In genomic region chr12:26150737-26151450, GRCh38 we compare ENCODE assay signal across 16 cellular contexts. TPM values are rescaled to one million over a fixed set of nuclear protein-coding genes. Genes with fewer than 3 reads are reported as not detected.
DNase-seq lines count a peak whose midpoint lies in the region; ATAC-seq, FAIRE-seq and TF ChIP-seq lines count a peak whose summit lies in the region.
"Had no signal": no experiment of that assay in that cellular context is flagged by ENCODE, and none has a peak within 500 bp of the region (broad histone marks: within the 10 kb centered on the region; RNA-seq: fewer than 3 reads in every experiment).

No MANE protein-coding gene starts in this region.

- 24% methylated on average over 2 of the region's 2 CpGs for WGBS in SK-N-SH (ENCODE audit: low lambda C conversion rate)

- H2AFZ ChIP-seq in SK-N-SH (ENCODE audit: low read depth), result peak overlapping the region; percentile 61; the same call in 1 of the 2 replicates

- H3K36me3 Mint-ChIP-seq in osteocyte (ENCODE audit: unreplicated experiment), result no peaks in the 10 kb centered on the region
- H3K36me3 Mint-ChIP-seq: activated naive CD4-positive, alpha-beta T cell treated with anti-CD3 and anti-CD28 coated beads, Interleukin-2, amount 50 U/mL, for 24 hours; naive thymus-derived CD8-positive, alpha-beta T cell had no signal

- no peak for TF ChIP-seq CTCF in SK-N-SH (IDR thresholded peaks at IDR 0.05)
- no peak for TF ChIP-seq CTCF in fibroblast of mammary gland (conservative IDR thresholded peaks at IDR 0.05; ENCODE audit: control insufficient read depth, insufficient read depth, low read depth, low read length)
- no peak for TF ChIP-seq CTCF in osteocyte (IDR thresholded peaks at IDR 0.05)
- TF ChIP-seq CTCF in GM10266 (IDR thresholded peaks at IDR 0.05; ENCODE audit: control insufficient read depth, insufficient read depth, low read depth, missing control alignments), result no peak

- no peak for ATAC-seq in GM21447 (IDR thresholded peaks at IDR 0.05; ENCODE audit: unreplicated experiment)
- ATAC-seq: GM23338; naive thymus-derived CD8-positive, alpha-beta T cell had no signal

- DNase-seq in COLO829 (ENCODE audit: low spot score) (peak; percentile 16), SK-N-SH (no peak), fibroblast of mammary gland (ENCODE audit: low read depth) (peak; percentile 77), osteocyte (ENCODE audit: extremely low spot score, unreplicated experiment) (no peak), GM10266 (ENCODE audit: extremely low spot score) (no peak), RCC 7860 (ENCODE audit: low spot score) (no peak), HK-2 (ENCODE audit: unreplicated experiment) (no peak)
- DNase-seq: activated CD4-positive, alpha-beta memory T cell treated with anti-CD3 and anti-CD28 coated beads, Interleukin-2, amount 10 ng/mL, durations not matched to agents 7 days and 5 days; CD4-positive, alpha-beta T cell; naive thymus-derived CD8-positive, alpha-beta T cell; NCI-H187 treated with DMSO at 0.1 percent for 48 hours had no signal

- H3F3A ChIP-seq in SK-N-SH (replicated peaks; ENCODE audit: insufficient read depth), result peaks cover 29% of the 10 kb centered on the region

- H3K9ac ChIP-seq in SK-N-SH, result peak overlapping the region; percentile 31; the same call in 1 of the 2 replicates

- H3K4me1 Mint-ChIP-seq in osteocyte (ENCODE audit: unreplicated experiment), result peaks cover 41% of the 10 kb centered on the region
- H3K4me1 Mint-ChIP-seq: activated CD4-positive, alpha-beta memory T cell treated with anti-CD3 and anti-CD28 coated beads, Interleukin-2, amount 10 ng/mL, durations not matched to agents 7 days and 5 days; activated naive CD4-positive, alpha-beta T cell treated with anti-CD3 and anti-CD28 coated beads, Interleukin-2, amount 50 U/mL, for 24 hours had no signal

- H3K4me3 Mint-ChIP-seq in osteocyte (ENCODE audit: unreplicated experiment), result no peak overlapping the region
- H3K4me3 Mint-ChIP-seq: activated CD4-positive, alpha-beta memory T cell treated with anti-CD3 and anti-CD28 coated beads, Interleukin-2, amount 10 ng/mL, durations not matched to agents 7 days and 5 days; activated naive CD4-positive, alpha-beta T cell treated with anti-CD3 and anti-CD28 coated beads, Interleukin-2, amount 50 U/mL, for 24 hours; CD4-positive, alpha-beta T cell; GM23338; naive thymus-derived CD8-positive, alpha-beta T cell; T-helper 1 cell treated with Interleukin-12 subunit alpha and Interleukin-12 subunit beta and Interleukin-4 antibody, amounts not matched to agents 30 μg/mL and 1 μg/mL, for 36 hours had no signal

- no peaks in the 10 kb centered on the region for H3K9me2 ChIP-seq in SK-N-SH

- no peak for TF ChIP-seq RAD21 in SK-N-SH (IDR thresholded peaks at IDR 0.05; ENCODE audit: low read length)

- peak overlapping the region; percentile 67 to 93; a peak in 3 of 4 replicates for H3K27ac ChIP-seq in SK-N-SH (ENCODE audit: low read depth in 2 of 2, low read length in 1 of 2)

- H3K27me3 Mint-ChIP-seq in osteocyte (ENCODE audit: unreplicated experiment), result no peaks in the 10 kb centered on the region

- peak overlapping the region; percentile 36 for H3K4me2 ChIP-seq in SK-N-SH
- H3K4me2 ChIP-seq: GM23338 had no signal

- TF ChIP-seq EP300 in SK-N-SH (IDR thresholded peaks at IDR 0.05; ENCODE audit: borderline replicate concordance in 1 of 2, low read depth in 1 of 2, low read length in 1 of 2), result no peak

- peak overlapping the region; percentile 63 for H3K27ac Mint-ChIP-seq in osteocyte (ENCODE audit: unreplicated experiment)
- H3K27ac Mint-ChIP-seq: activated CD4-positive, alpha-beta memory T cell treated with anti-CD3 and anti-CD28 coated beads, Interleukin-2, amount 10 ng/mL, durations not matched to agents 7 days and 5 days; activated naive CD4-positive, alpha-beta T cell treated with anti-CD3 and anti-CD28 coated beads, Interleukin-2, amount 50 U/mL, for 24 hours; CD4-positive, alpha-beta T cell; GM23338; naive thymus-derived CD8-positive, alpha-beta T cell; T-helper 1 cell treated with Interleukin-12 subunit alpha and Interleukin-12 subunit beta and Interleukin-4 antibody, amounts not matched to agents 30 μg/mL and 1 μg/mL, for 36 hours had no signal

- no peaks in the 10 kb centered on the region for H3K27me3 ChIP-seq in SK-N-SH (ENCODE audit: insufficient read depth)

- no peaks in the 10 kb centered on the region for H4K20me1 ChIP-seq in SK-N-SH (ENCODE audit: insufficient read depth)

- H3K79me2 ChIP-seq in SK-N-SH (ENCODE audit: insufficient read depth), result no peaks in the 10 kb centered on the region

- no peaks in the 10 kb centered on the region for H3K36me3 ChIP-seq in SK-N-SH (replicated peaks in 1 of 2; ENCODE audit: control insufficient read depth in 1 of 2, insufficient read depth in 2 of 2, low read length in 1 of 2)

- no peak for FAIRE-seq in RCC 7860 (lab: Jason Lieb, UNC)
- FAIRE-seq: small intestine had no signal

- H3K4me3 ChIP-seq in SK-N-SH (ENCODE audit: low read depth in 2 of 2, low read length in 1 of 2) (no peak overlapping the region), fibroblast of mammary gland (ENCODE audit: control insufficient read depth, low read depth, low read length) (no peak overlapping the region)
- H3K4me3 ChIP-seq: GM23338 had no signal

- CTCF ChIA-PET in SK-N-SH (lab: Yijun Ruan, JAX), result interaction anchor here (0.7 kb wide), 2 partner anchors 463 to 614 kb away, joined by 4 to 5 read pairs; no protein-coding TSS in a partner anchor

- no peaks in the 10 kb centered on the region for H3K9me3 ChIP-seq in SK-N-SH

- H3K9me3 Mint-ChIP-seq in osteocyte (ENCODE audit: unreplicated experiment), result no peaks in the 10 kb centered on the region
- H3K9me3 Mint-ChIP-seq: activated CD4-positive, alpha-beta memory T cell treated with anti-CD3 and anti-CD28 coated beads, Interleukin-2, amount 10 ng/mL, durations not matched to agents 7 days and 5 days; activated naive CD4-positive, alpha-beta T cell treated with anti-CD3 and anti-CD28 coated beads, Interleukin-2, amount 50 U/mL, for 24 hours; CD4-positive, alpha-beta T cell; GM23338; naive thymus-derived CD8-positive, alpha-beta T cell; T-helper 1 cell treated with Interleukin-12 subunit alpha and Interleukin-12 subunit beta and Interleukin-4 antibody, amounts not matched to agents 30 μg/mL and 1 μg/mL, for 36 hours had no signal

- H3K4me1 ChIP-seq in SK-N-SH (ENCODE audit: control insufficient read depth in 1 of 2, insufficient read depth in 2 of 2, low read depth in 1 of 2, low read length in 1 of 2), result peaks cover 2 to 25% of the 10 kb centered on the region in 2 experiments

- POLR2A ChIA-PET in SK-N-SH (lab: Yijun Ruan, JAX), result no interaction called here

TF ChIP-seq in SK-N-SH, 30 proteins besides CTCF, POLR2A, EP300 and RAD21 (continues in another document):
- TF ChIP-seq NRF1 (IDR thresholded peaks at IDR 0.05; ENCODE audit: low read depth, low read length), result no peak
- peak; percentile 27; the same call in 1 of the 2 replicates for TF ChIP-seq NFIC (IDR thresholded peaks at IDR 0.05; ENCODE audit: borderline replicate concordance)
- TF ChIP-seq YY1 (IDR thresholded peaks at IDR 0.05; ENCODE audit: low read depth), result no peak
- TF ChIP-seq USF2 (IDR thresholded peaks at IDR 0.05; ENCODE audit: borderline replicate concordance, low read depth, low read length), result no peak
- no peak for TF ChIP-seq RXRA (IDR thresholded peaks at IDR 0.05; ENCODE audit: borderline replicate concordance, low read depth)
- no peak for TF ChIP-seq MXI1 (IDR thresholded peaks at IDR 0.05; ENCODE audit: low read depth, low read length)
- TF ChIP-seq PBX3 (IDR thresholded peaks at IDR 0.05), result no peak
- TF ChIP-seq SIN3A (IDR thresholded peaks at IDR 0.05; ENCODE audit: borderline replicate concordance, low read depth, low read length), result no peak
- no peak for TF ChIP-seq GATA2 (CRISPR knock-in tag; IDR thresholded peaks at IDR 0.05)
- TF ChIP-seq TEAD4 (IDR thresholded peaks at IDR 0.05; ENCODE audit: borderline replicate concordance, insufficient read depth), result 0 out of 2 replicates have a peak, but pooled peaks have one; percentile 24
- TF ChIP-seq MAX (IDR thresholded peaks at IDR 0.05; ENCODE audit: low read depth), result no peak

RNA-seq across cellular contexts. Expression of gene BHLHE41, which starts 26.1 kb away (rescaled TPM):
- 12.8 and 16.1 TPM in 2 replicates for polyA plus RNA-seq in SK-N-SH (2012; rRNA removed)
- 11.9 and 14.0 TPM in 2 replicates for polyA plus RNA-seq in SK-N-SH (2012; cell fraction: cytosol; rRNA removed)
- polyA plus RNA-seq in SK-N-SH (2012; cell fraction: nucleus; rRNA removed), result 58.3 and 79.5 TPM in 2 replicates
- total RNA-seq in osteocyte, result 1.1 and 1.4 TPM in 2 replicates
- total RNA-seq: activated CD4-positive, alpha-beta memory T cell treated with anti-CD3 and anti-CD28 coated beads, Interleukin-2, amount 10 ng/mL, durations not matched to agents 7 days and 5 days; CD4-positive, alpha-beta T cell had no signal

RNA-seq across cellular contexts. Expression of gene SSPN, which starts 44.5 kb away (rescaled TPM):
- 5.9 and 11.7 TPM in 2 replicates for polyA plus RNA-seq in SK-N-SH (2012; rRNA removed)
- polyA plus RNA-seq in SK-N-SH (2012; cell fraction: cytosol; rRNA removed), result 7.9 and 9.7 TPM in 2 replicates
- polyA plus RNA-seq in SK-N-SH (2012; cell fraction: nucleus; rRNA removed), result 5.4 and 7.4 TPM in 2 replicates
- 19.2 and 23.3 TPM in 2 replicates for total RNA-seq in osteocyte
- total RNA-seq: activated CD4-positive, alpha-beta memory T cell treated with anti-CD3 and anti-CD28 coated beads, Interleukin-2, amount 10 ng/mL, durations not matched to agents 7 days and 5 days; CD4-positive, alpha-beta T cell had no signal
- polyA plus RNA-seq: naive thymus-derived CD8-positive, alpha-beta T cell had no signal

Comparison
In these comparisons a context has a peak if more than half of its experiments do, and no peak if none do; other contexts are left out.
1. DNase-seq: peak in COLO829 (single experiment) and fibroblast of mammary gland (single experiment); none in SK-N-SH (single experiment), osteocyte (single experiment), GM10266 (single experiment), RCC 7860 (single experiment) and HK-2 (single experiment).